ENCODE assay signal across 15 cellular contexts in genomic region chr7:157983442-157984137, GRCh38.
"Had no signal": no experiment of that assay in that cellular context is flagged by ENCODE, and none has a peak within 500 bp of the region (broad histone marks: within the 10 kb centered on the region; RNA-seq: fewer than 3 reads in every experiment).

No MANE protein-coding gene starts in this region.

- H3K9me3 ChIP-seq: gastroesophageal sphincter, heart left ventricle, neutrophil had no signal

- H3K79me2 ChIP-seq: parathyroid adenoma had no signal

- H3K36me3 ChIP-seq: gastroesophageal sphincter, heart left ventricle, neutrophil had no signal

- H3K27me3 ChIP-seq: neutrophil had no signal

- H3K4me1 ChIP-seq: gastroesophageal sphincter, heart left ventricle, parathyroid adenoma had no signal

- H3K9ac ChIP-seq: parathyroid adenoma had no signal

- H3K27ac ChIP-seq: gastroesophageal sphincter, heart left ventricle, neutrophil, parathyroid adenoma had no signal

- H2AFZ ChIP-seq: parathyroid adenoma had no signal

- H3K4me3 ChIP-seq: gastroesophageal sphincter, heart left ventricle had no signal

- ATAC-seq: activated T-cell treated with anti-CD3 and anti-CD28 coated beads, Interleukin-2, amount 50 U/mL, for 72 hours; gastroesophageal sphincter; heart left ventricle; naive thymus-derived CD4-positive, alpha-beta T cell; sciatic nerve had no signal

- DNase-seq: activated CD4-positive, alpha-beta T cell treated with anti-CD3 and anti-CD28 coated beads, Interleukin-2, amount 50 U/mL, for 4 hours; activated naive CD4-positive, alpha-beta T cell; activated naive CD8-positive, alpha-beta T cell treated with anti-CD3 and anti-CD28 coated beads for 36 hours; activated T-cell treated with anti-CD3 and anti-CD28 coated beads, Interleukin-2, amount 50 U/mL, for 72 hours; amniotic stem cell; effector CD4-positive, alpha-beta T cell; kidney glomerular epithelial cell; mesenchymal stem cell; naive thymus-derived CD4-positive, alpha-beta T cell; stimulated activated naive CD4-positive, alpha-beta T cell had no signal
